Comparison of ENCODE assay signal across 23 cellular contexts in the genomic region with DNA sequence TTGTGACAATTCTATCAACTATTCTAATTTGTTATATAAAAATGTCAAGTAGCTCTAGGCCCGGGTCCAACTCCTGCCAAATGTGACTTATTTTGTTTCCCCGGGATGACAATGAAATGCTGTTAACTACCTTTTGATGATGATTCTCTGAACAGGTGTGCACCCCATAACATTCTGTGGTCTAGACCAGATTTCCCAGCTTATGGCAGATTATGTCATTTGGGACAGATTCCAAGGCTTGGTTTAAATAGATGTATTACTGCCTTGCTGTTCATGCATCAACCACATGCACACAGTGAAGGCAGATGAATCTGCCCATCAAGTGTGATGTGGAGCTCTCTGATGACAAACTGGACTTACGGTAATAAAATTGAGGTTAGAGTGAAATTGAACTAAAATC.
"Had no signal": no experiment of that assay in that cellular context is flagged by ENCODE, and none has a peak within 500 bp of the region (broad histone marks: within the 10 kb centered on the region; RNA-seq: fewer than 3 reads in every experiment).

No MANE protein-coding gene starts in this region.

- ATAC-seq: activated CD8-positive, alpha-beta T cell treated with anti-CD3 and anti-CD28 coated beads for 36 hours; activated naive CD8-positive, alpha-beta T cell treated with anti-CD3 and anti-CD28 coated beads, Interleukin-2, amount 50 U/mL, for 24 hours; activated T-cell treated with anti-CD3 and anti-CD28 coated beads, Interleukin-2, amount 50 U/mL, for 4 hours; activated T-helper 17 cell treated with anti-CD3 and anti-CD28 coated beads, Interleukin-2, amount 50 U/mL, for 72 hours; esophagus mucosa; heart left ventricle; left colon; naive thymus-derived CD4-positive, alpha-beta T cell; psoas muscle had no signal

- DNase-seq: activated CD4-positive, alpha-beta T cell treated with anti-CD3 and anti-CD28 coated beads for 1 hour; activated CD4-positive, alpha-beta T cell treated with anti-CD3 and anti-CD28 coated beads, Interleukin-2, amount 10 ng/mL, durations not matched to agents 7 days and 5 days; activated CD8-positive, alpha-beta T cell treated with anti-CD3 and anti-CD28 coated beads for 36 hours; activated gamma-delta T cell treated with Interleukin-2 at 50 U/mL for 16 hours; activated naive CD8-positive, alpha-beta T cell treated with anti-CD3 and anti-CD28 coated beads, Interleukin-2, amount 50 U/mL, for 24 hours; activated T-cell treated with anti-CD3 and anti-CD28 coated beads, Interleukin-2, amount 50 U/mL, for 4 hours; amygdala; endodermal cell; foreskin fibroblast; heart left ventricle; hypothalamus; immature natural killer cell; kidney; left colon; mammary epithelial cell; naive thymus-derived CD4-positive, alpha-beta T cell; psoas muscle; sigmoid colon; stimulated activated CD4-positive, alpha-beta T cell treated with anti-CD3 and anti-CD28 coated beads, Interleukin-15, amount 100 ng/mL, for 24 hours; stimulated activated naive CD4-positive, alpha-beta T cell; tibial artery had no signal
